Comparison of ENCODE assay signal across 8 cellular contexts in genomic region chr2:168455692-168456525, GRCh38. TPM values are rescaled to one million over a fixed set of nuclear protein-coding genes. Genes with fewer than 3 reads are reported as not detected.
A peak's percentile ranks its signal among the peaks of the same experiment; 100 is the strongest.
DNase-seq lines count a peak whose midpoint lies in the region; TF ChIP-seq lines count a peak whose summit lies in the region.

CERS6 (plus strand) TSS chr2:168456272; CDS start chr2:168456449, 177 bp downstream.

- peaks cover 0 to 8% of the 10 kb centered on the region in 2 experiments; a peak in 2 of 4 replicates for H3K4me1 ChIP-seq in SK-N-SH (ENCODE audit: control insufficient read depth in 1 of 2, insufficient read depth in 2 of 2, low read depth in 1 of 2, low read length in 1 of 2)
- peaks cover 12% of the 10 kb centered on the region for H3K4me1 ChIP-seq in testis

- CTCF ChIA-PET in SK-N-SH (lab: Yijun Ruan, JAX): interaction anchor here (0.8 to 1.2 kb wide), 5 partner anchors 14 to 108 kb away, joined by 3 to 4 read pairs (median 3); no protein-coding TSS in a partner anchor

- no peaks in the 10 kb centered on the region for H3K27me3 ChIP-seq in SK-N-SH (ENCODE audit: insufficient read depth)
- no peaks in the 10 kb centered on the region for H3K27me3 ChIP-seq in testis

- TF ChIP-seq CTCF in LNCaP clone FGC (IDR thresholded peaks at IDR 0.05; ENCODE audit: control insufficient read depth, extremely low read depth, insufficient read depth) (no peak), SK-N-SH (IDR thresholded peaks at IDR 0.05) (no peak), osteocyte (IDR thresholded peaks at IDR 0.05) (no peak), testis (IDR thresholded peaks at IDR 0.05) (peak in 1 of 3 experiments; percentile 17)

- no peak for TF ChIP-seq RAD21 in SK-N-SH (IDR thresholded peaks at IDR 0.05; ENCODE audit: low read length)

- H4K20me1 ChIP-seq in SK-N-SH (ENCODE audit: insufficient read depth): no peaks in the 10 kb centered on the region

- no peaks in the 10 kb centered on the region for H3K27me3 Mint-ChIP-seq in activated naive CD8-positive, alpha-beta T cell
- no peaks in the 10 kb centered on the region for H3K27me3 Mint-ChIP-seq in osteocyte (ENCODE audit: unreplicated experiment)

- peak within 1 kb of the TSS; percentile 94 for H2AFZ ChIP-seq in SK-N-SH (ENCODE audit: low read depth)

- peak within 1 kb of the TSS; percentile 85 for H3K4me3 ChIP-seq in LNCaP clone FGC (ENCODE audit: low read depth, low read length)
- peak within 1 kb of the TSS; percentile 85 to 87 for H3K4me3 ChIP-seq in SK-N-SH (ENCODE audit: low read depth in 2 of 2, low read length in 1 of 2)
- H3K4me3 ChIP-seq in testis: peak within 1 kb of the TSS; percentile 93 to 97

- peak within 1 kb of the TSS; percentile 94 for H3K4me2 ChIP-seq in SK-N-SH

- no peaks in the 10 kb centered on the region for H3K9me2 ChIP-seq in SK-N-SH

- H3K36me3 ChIP-seq in SK-N-SH (replicated peaks in 1 of 2; ENCODE audit: control insufficient read depth in 1 of 2, insufficient read depth in 2 of 2, low read length in 1 of 2) (no peaks in the 10 kb centered on the region), testis (ENCODE audit: low read depth, missing control alignments) (no peaks in the 10 kb centered on the region)

- H3K4me1 Mint-ChIP-seq in activated naive CD8-positive, alpha-beta T cell (ENCODE audit: low read depth): peaks cover 40% of the 10 kb centered on the region
- H3K4me1 Mint-ChIP-seq in osteocyte (ENCODE audit: unreplicated experiment): peaks cover 25% of the 10 kb centered on the region

- POLR2A ChIA-PET in SK-N-SH (lab: Yijun Ruan, JAX): interaction anchor here (1.0 to 1.3 kb wide), 3 partner anchors 14 to 22 kb away, joined by 3 to 6 read pairs (median 4); no protein-coding TSS in a partner anchor

- no peaks in the 10 kb centered on the region for H3K9me3 Mint-ChIP-seq in activated naive CD8-positive, alpha-beta T cell (ENCODE audit: low read depth)
- H3K9me3 Mint-ChIP-seq in osteocyte (ENCODE audit: unreplicated experiment): no peaks in the 10 kb centered on the region

- H3K4me3 Mint-ChIP-seq in activated naive CD8-positive, alpha-beta T cell: peak within 1 kb of the TSS; percentile 90
- H3K4me3 Mint-ChIP-seq in osteocyte (ENCODE audit: unreplicated experiment): peak within 1 kb of the TSS; percentile 88

- H3K9me3 ChIP-seq in SK-N-SH (no peaks in the 10 kb centered on the region), testis (no peaks in the 10 kb centered on the region)

- peak within 1 kb of the TSS; percentile 78 for H3K27ac Mint-ChIP-seq in activated naive CD8-positive, alpha-beta T cell
- H3K27ac Mint-ChIP-seq in osteocyte (ENCODE audit: unreplicated experiment): peak within 1 kb of the TSS; percentile 72

- no peak for TF ChIP-seq EP300 in SK-N-SH (IDR thresholded peaks at IDR 0.05; ENCODE audit: borderline replicate concordance in 1 of 2, low read depth in 1 of 2, low read length in 1 of 2)

- peak within 1 kb of the TSS; percentile 63; the same call in 1 of the 2 replicates for H3K9ac ChIP-seq in SK-N-SH

- peak; percentile 93 for DNase-seq in GDM1 (lab: John Stamatoyannopoulos, UW)
- DNase-seq in H4 (ENCODE audit: low spot score): peak; percentile 89
- DNase-seq in LNCaP clone FGC (ENCODE audit: low read depth): peak; percentile 79
- DNase-seq in SK-N-SH: peak; percentile 97
- DNase-seq in head of caudate nucleus: peak; percentile 81 to 97 (median 93)
- peak; percentile 98 for DNase-seq in osteocyte (ENCODE audit: extremely low spot score, unreplicated experiment)
- peak; percentile 96 for DNase-seq in testis

- H3K27ac ChIP-seq in SK-N-SH (ENCODE audit: low read depth in 2 of 2, low read length in 1 of 2): peak within 1 kb of the TSS in 1 of 2 experiments; percentile 93; a peak in 2 of 4 replicates
- peak within 1 kb of the TSS; percentile 91 for H3K27ac ChIP-seq in testis

- 0 out of 2 replicates have a peak, but pooled peaks cover 5% of the 10 kb centered on the region for H3K79me2 ChIP-seq in SK-N-SH (ENCODE audit: insufficient read depth)

- intact Hi-C loops in head of caudate nucleus (cut with DNase I): no loop called here
- intact Hi-C loops in testis (cut with DNase I; ENCODE audit: low total_unique reads): no loop called here

- no peaks in the 10 kb centered on the region for H3F3A ChIP-seq in SK-N-SH (replicated peaks; ENCODE audit: insufficient read depth)

- peaks cover 2% of the 10 kb centered on the region for H3K36me3 Mint-ChIP-seq in activated naive CD8-positive, alpha-beta T cell
- H3K36me3 Mint-ChIP-seq in osteocyte (ENCODE audit: unreplicated experiment): peaks cover 2% of the 10 kb centered on the region

- TF ChIP-seq POLR2A in testis (IDR thresholded peaks at IDR 0.05): peak; percentile 67

- 2% methylated on average over 51 of the region's 70 CpGs for WGBS in SK-N-SH (ENCODE audit: low lambda C conversion rate)
- WGBS in testis, 2 donors: 0 to 2% methylated on average over 16 to 50 of the region's 70 CpGs

TF ChIP-seq in SK-N-SH, 30 proteins besides CTCF, POLR2A, EP300 and RAD21 (continues in another document):
- TF ChIP-seq MXI1 (IDR thresholded peaks at IDR 0.05; ENCODE audit: low read depth, low read length) (peak; percentile 75), POLR2AphosphoS5 (IDR thresholded peaks at IDR 0.05; ENCODE audit: low read depth, low read length) (peak; percentile 44; the same call in 1 of the 2 replicates), USF2 (IDR thresholded peaks at IDR 0.05; ENCODE audit: borderline replicate concordance, low read depth, low read length) (peak; percentile 80), MEF2A (IDR thresholded peaks at IDR 0.05; ENCODE audit: borderline replicate concordance, low read depth) (no peak), CHD2 (IDR thresholded peaks at IDR 0.05; ENCODE audit: low read length, partially characterized antibody) (peak; percentile 61), FOSL2 (IDR thresholded peaks at IDR 0.05; ENCODE audit: borderline replicate concordance, low read depth) (no peak), SMC3 (IDR thresholded peaks at IDR 0.05; ENCODE audit: low read depth, low read length) (peak; percentile 11; the same call in 1 of the 2 replicates), FOXJ3 (CRISPR knock-in tag; IDR thresholded peaks at IDR 0.05) (peak; percentile 6; the same call in 1 of the 2 replicates)
- TF ChIP-seq, protein P1, sequence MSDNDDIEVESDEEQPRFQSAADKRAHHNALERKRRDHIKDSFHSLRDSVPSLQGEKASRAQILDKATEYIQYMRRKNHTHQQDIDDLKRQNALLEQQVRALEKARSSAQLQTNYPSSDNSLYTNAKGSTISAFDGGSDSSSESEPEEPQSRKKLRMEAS (IDR thresholded peaks at IDR 0.05; ENCODE audit: low read depth): peak; percentile 96
- TF ChIP-seq, protein P2, sequence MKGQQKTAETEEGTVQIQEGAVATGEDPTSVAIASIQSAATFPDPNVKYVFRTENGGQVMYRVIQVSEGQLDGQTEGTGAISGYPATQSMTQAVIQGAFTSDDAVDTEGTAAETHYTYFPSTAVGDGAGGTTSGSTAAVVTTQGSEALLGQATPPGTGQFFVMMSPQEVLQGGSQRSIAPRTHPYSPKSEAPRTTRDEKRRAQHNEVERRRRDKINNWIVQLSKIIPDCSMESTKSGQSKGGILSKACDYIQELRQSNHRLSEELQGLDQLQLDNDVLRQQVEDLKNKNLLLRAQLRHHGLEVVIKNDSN (IDR thresholded peaks at IDR 0.05; ENCODE audit: borderline replicate concordance, low read depth): peak; percentile 95
- TF ChIP-seq, protein P3, sequence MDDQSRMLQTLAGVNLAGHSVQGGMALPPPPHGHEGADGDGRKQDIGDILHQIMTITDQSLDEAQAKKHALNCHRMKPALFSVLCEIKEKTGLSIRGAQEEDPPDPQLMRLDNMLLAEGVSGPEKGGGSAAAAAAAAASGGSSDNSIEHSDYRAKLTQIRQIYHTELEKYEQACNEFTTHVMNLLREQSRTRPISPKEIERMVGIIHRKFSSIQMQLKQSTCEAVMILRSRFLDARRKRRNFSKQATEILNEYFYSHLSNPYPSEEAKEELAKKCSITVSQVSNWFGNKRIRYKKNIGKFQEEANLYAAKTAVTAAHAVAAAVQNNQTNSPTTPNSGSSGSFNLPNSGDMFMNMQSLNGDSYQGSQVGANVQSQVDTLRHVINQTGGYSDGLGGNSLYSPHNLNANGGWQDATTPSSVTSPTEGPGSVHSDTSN (IDR thresholded peaks at IDR 0.05): peak; percentile 98
- TF ChIP-seq, protein P4, sequence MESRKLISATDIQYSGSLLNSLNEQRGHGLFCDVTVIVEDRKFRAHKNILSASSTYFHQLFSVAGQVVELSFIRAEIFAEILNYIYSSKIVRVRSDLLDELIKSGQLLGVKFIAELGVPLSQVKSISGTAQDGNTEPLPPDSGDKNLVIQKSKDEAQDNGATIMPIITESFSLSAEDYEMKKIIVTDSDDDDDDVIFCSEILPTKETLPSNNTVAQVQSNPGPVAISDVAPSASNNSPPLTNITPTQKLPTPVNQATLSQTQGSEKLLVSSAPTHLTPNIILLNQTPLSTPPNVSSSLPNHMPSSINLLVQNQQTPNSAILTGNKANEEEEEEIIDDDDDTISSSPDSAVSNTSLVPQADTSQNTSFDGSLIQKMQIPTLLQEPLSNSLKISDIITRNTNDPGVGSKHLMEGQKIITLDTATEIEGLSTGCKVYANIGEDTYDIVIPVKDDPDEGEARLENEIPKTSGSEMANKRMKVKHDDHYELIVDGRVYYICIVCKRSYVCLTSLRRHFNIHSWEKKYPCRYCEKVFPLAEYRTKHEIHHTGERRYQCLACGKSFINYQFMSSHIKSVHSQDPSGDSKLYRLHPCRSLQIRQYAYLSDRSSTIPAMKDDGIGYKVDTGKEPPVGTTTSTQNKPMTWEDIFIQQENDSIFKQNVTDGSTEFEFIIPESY (IDR thresholded peaks at IDR 0.05; ENCODE audit: borderline replicate concordance, low read depth): no peak

RNA-seq across cellular contexts. Expression of gene CERS6, which starts in this region (rescaled TPM):
- 14.0 and 18.8 TPM in 2 replicates for total RNA-seq in H4 (2014; rRNA removed; shearing (Covaris generic))
- polyA plus RNA-seq in SK-N-SH (2012; rRNA removed) (1.8 and 2.5 TPM in 2 replicates), testis (ENCODE audit: insufficient read depth, low read depth, low replicate concordance) (24.7 TPM)
- 4.0 and 4.3 TPM in 2 replicates for polyA plus RNA-seq in SK-N-SH (2012; cell fraction: cytosol; rRNA removed)
- 0.92 and 2.0 TPM in 2 replicates for polyA plus RNA-seq in SK-N-SH (2012; cell fraction: nucleus; rRNA removed)
- total RNA-seq in osteocyte (29.8 and 30.9 TPM in 2 replicates), testis (10 to 100 TPM; 59.4 to 71.0 TPM)
